24 cellular contexts compared by ENCODE assay signal in the genomic region with DNA sequence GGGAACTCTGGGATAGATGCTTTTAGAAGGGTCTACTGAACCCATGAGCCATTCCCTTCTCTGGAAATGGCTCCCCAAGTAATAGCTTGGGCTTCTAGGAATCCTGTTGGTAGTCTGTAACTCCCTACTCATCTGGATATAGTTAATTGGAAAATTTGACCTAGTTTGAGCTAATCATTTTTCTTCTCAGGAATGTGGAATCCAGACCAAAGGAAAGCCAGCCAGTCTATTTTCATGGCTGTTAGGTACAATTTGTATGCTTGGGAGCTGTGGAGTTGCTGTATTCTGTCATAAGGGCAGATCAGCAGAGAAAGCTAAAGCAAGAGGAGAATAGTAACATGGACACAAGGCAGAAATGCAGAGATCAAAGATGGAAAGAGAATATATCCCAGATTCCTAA.
"Had no signal": no experiment of that assay in that cellular context is flagged by ENCODE, and none has a peak within 500 bp of the region (broad histone marks: within the 10 kb centered on the region; RNA-seq: fewer than 3 reads in every experiment).

No MANE protein-coding gene starts in this region.

- H3K4me3 ChIP-seq: colonic mucosa, esophagus muscularis mucosa, gastrocnemius medialis, heart left ventricle, hepatocyte, lung, mucosa of descending colon, right lobe of liver, stomach, tibial artery had no signal

- DNase-seq: colonic mucosa; dermis blood vessel endothelial cell; effector memory CD4-positive, alpha-beta T cell; foreskin fibroblast; gastrocnemius medialis; heart left ventricle; kidney; mucosa of descending colon; naive B cell; right lobe of liver; small intestine; stimulated activated CD4-positive, alpha-beta T cell treated with anti-CD3 and anti-CD28 coated beads, Interleukin-15, amount 100 ng/mL, for 24 hours; stimulated activated CD4-positive, alpha-beta T cell treated with anti-CD3 and anti-CD28 coated beads, Interleukin-4, amount 100 ng/mL, for 24 hours; stimulated activated naive CD4-positive, alpha-beta T cell treated with Interleukin-2 at 50 U/mL for 16 hours; stomach; tibial artery had no signal

- ATAC-seq: gastrocnemius medialis; heart left ventricle; left lobe of liver; mucosa of descending colon; natural killer cell treated with Interleukin-12 subunit alpha and Interleukin-12 subunit beta and Interleukin-15 and Interleukin-18, amount 100 ng/mL, for 72 hours; right lobe of liver; stimulated activated effector memory CD8-positive, alpha-beta T cell treated with anti-CD3 and anti-CD28 coated beads, Interleukin-12 subunit alpha, Interleukin-12 subunit beta, amount 100 ng/mL, for 72 hours had no signal

- H3K27me3 ChIP-seq: colonic mucosa, esophagus muscularis mucosa, gastrocnemius medialis, heart left ventricle, hepatocyte, neutrophil, stomach, tibial artery had no signal

- H3K36me3 ChIP-seq: colonic mucosa, esophagus muscularis mucosa, gastrocnemius medialis, heart left ventricle, neutrophil, right lobe of liver, stomach, tibial artery had no signal

- H3K4me1 ChIP-seq: colonic mucosa, esophagus muscularis mucosa, gastrocnemius medialis, tibial artery had no signal

- H3K9me3 ChIP-seq: colonic mucosa, esophagus muscularis mucosa, gastrocnemius medialis, neutrophil, right lobe of liver, tibial artery had no signal

- H3K9ac ChIP-seq: parathyroid adenoma had no signal
